In the genomic region with DNA sequence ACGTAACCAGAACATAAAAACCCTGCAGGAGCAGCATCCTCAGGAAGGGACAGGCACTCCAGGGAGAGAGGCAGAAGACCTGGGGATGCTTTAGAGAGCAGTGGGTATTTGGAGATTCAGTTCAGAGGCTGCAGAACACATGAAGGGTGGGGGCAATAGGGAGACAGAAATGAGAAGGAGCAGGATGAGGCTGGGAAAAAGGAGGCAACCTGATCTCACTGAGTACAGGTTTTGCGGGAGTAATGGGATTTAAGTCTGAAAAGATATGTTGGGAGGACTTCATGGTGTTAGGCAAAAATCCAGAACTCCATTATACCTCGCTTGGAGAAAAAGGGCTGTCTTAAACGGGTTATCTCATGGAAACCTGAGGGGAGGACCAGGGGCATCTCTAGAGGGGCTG, we compare ENCODE assay signal across 16 cellular contexts. TPM values are rescaled to one million over a fixed set of nuclear protein-coding genes. Genes with fewer than 3 reads are reported as not detected.
DNase-seq lines count a peak whose midpoint lies in the region; ATAC-seq and TF ChIP-seq lines count a peak whose summit lies in the region.
"Had no signal": no experiment of that assay in that cellular context is flagged by ENCODE, and none has a peak within 500 bp of the region (broad histone marks: within the 10 kb centered on the region; RNA-seq: fewer than 3 reads in every experiment).

No MANE protein-coding gene starts in this region.

- ATAC-seq in activated naive CD8-positive, alpha-beta T cell treated with anti-CD3 and anti-CD28 coated beads, Interleukin-2, amount 50 U/mL, for 24 hours, result no peak
- ATAC-seq in WTC11 (no peak), memory B cell (ENCODE audit: low read depth) (no peak)

- CTCF ChIA-PET in WTC11 (lab: Charles Lee), result interaction anchor here (0.5 to 3.3 kb wide), 22 partner anchors 8 to 512 kb away, joined by 3 to 44 read pairs (median 8); a partner anchor contains a TSS

- no peaks in the 10 kb centered on the region for H3K27me3 Mint-ChIP-seq in activated naive CD8-positive, alpha-beta T cell
- H3K27me3 Mint-ChIP-seq in activated naive CD8-positive, alpha-beta T cell treated with anti-CD3 and anti-CD28 coated beads, Interleukin-2, amount 50 U/mL, for 24 hours, result peaks cover 15% of the 10 kb centered on the region
- H3K27me3 Mint-ChIP-seq in WTC11 (ENCODE audit: low read depth) (peaks cover 36% of the 10 kb centered on the region), memory B cell (no peaks in the 10 kb centered on the region)
- H3K27me3 Mint-ChIP-seq: activated naive CD4-positive, alpha-beta T cell treated with anti-CD3 and anti-CD28 coated beads, Interleukin-2, amount 50 U/mL, for 24 hours had no signal

- no peak overlapping the region for H3K4me2 ChIP-seq in hepatocyte

- H3K4me1 Mint-ChIP-seq in activated naive CD8-positive, alpha-beta T cell (ENCODE audit: low read depth), result peaks cover 39% of the 10 kb centered on the region
- peaks cover 23% of the 10 kb centered on the region for H3K4me1 Mint-ChIP-seq in activated naive CD8-positive, alpha-beta T cell treated with anti-CD3 and anti-CD28 coated beads, Interleukin-2, amount 50 U/mL, for 24 hours
- H3K4me1 Mint-ChIP-seq in WTC11 (peaks cover 20% of the 10 kb centered on the region), memory B cell (peaks cover 34% of the 10 kb centered on the region)

- TF ChIP-seq CTCF in WTC11 (IDR thresholded peaks at IDR 0.05) (no peak), tibial artery (IDR thresholded peaks at IDR 0.05) (no peak), hepatocyte (IDR thresholded peaks at IDR 0.05; ENCODE audit: poor library complexity) (no peak)

- H3K27ac ChIP-seq in tibial artery, result peak overlapping the region; percentile 81 to 89
- H3K27ac ChIP-seq in hepatocyte, result no peak overlapping the region
- H3K27ac ChIP-seq: HL-60 had no signal

- H3K4me3 Mint-ChIP-seq in activated naive CD8-positive, alpha-beta T cell, result peak overlapping the region; percentile 19
- no peak overlapping the region for H3K4me3 Mint-ChIP-seq in activated naive CD8-positive, alpha-beta T cell treated with anti-CD3 and anti-CD28 coated beads, Interleukin-2, amount 50 U/mL, for 24 hours
- peak overlapping the region; percentile 80; the same call in 1 of the 2 replicates for H3K4me3 Mint-ChIP-seq in WTC11
- peak overlapping the region; percentile 3 for H3K4me3 Mint-ChIP-seq in memory B cell

- intact Hi-C loops in tibial artery (cut with DNase I; ENCODE audit: low total_unique reads), result loop anchor here (10.0 kb wide), 1 partner anchor 122 kb away; no protein-coding TSS in a partner anchor

- H3K4me1 ChIP-seq in tibial artery, result peaks cover 0 to 40% (median 14%) of the 10 kb centered on the region in 4 donors
- no peaks in the 10 kb centered on the region for H3K4me1 ChIP-seq in hepatocyte (ENCODE audit: insufficient read depth)

- H3K27me3 ChIP-seq in tibial artery, result no peaks in the 10 kb centered on the region
- H3K27me3 ChIP-seq in hepatocyte, result no peaks in the 10 kb centered on the region

- no peak for DNase-seq in activated naive CD8-positive, alpha-beta T cell treated with anti-CD3 and anti-CD28 coated beads, Interleukin-2, amount 50 U/mL, for 24 hours
- DNase-seq in WTC11 (ENCODE audit: low spot score) (no peak), memory B cell (ENCODE audit: low spot score in 2 of 2) (no peak), tibial artery (no peak), NCI-H1105 treated with DMSO at 0.1 percent for 48 hours (lab: John Stamatoyannopoulos, UW) (no peak), NCI-H146 treated with DMSO at 0.1 percent for 48 hours (lab: John Stamatoyannopoulos, UW; ENCODE audit: unreplicated experiment) (no peak), hepatocyte (ENCODE audit: low spot score) (no peak)
- DNase-seq: activated CD4-positive, alpha-beta T cell treated with anti-CD3 and anti-CD28 coated beads for 1 hour; effector memory CD4-positive, alpha-beta T cell; KBM-7; posterior cingulate gyrus; stimulated activated naive CD4-positive, alpha-beta T cell had no signal

- no peak overlapping the region for H3K27ac Mint-ChIP-seq in activated naive CD8-positive, alpha-beta T cell
- H3K27ac Mint-ChIP-seq in activated naive CD8-positive, alpha-beta T cell treated with anti-CD3 and anti-CD28 coated beads, Interleukin-2, amount 50 U/mL, for 24 hours, result no peak overlapping the region
- H3K27ac Mint-ChIP-seq in WTC11 (no peak overlapping the region), memory B cell (no peak overlapping the region)
- H3K27ac Mint-ChIP-seq: activated naive CD4-positive, alpha-beta T cell treated with anti-CD3 and anti-CD28 coated beads, Interleukin-2, amount 50 U/mL, for 24 hours had no signal

- no peaks in the 10 kb centered on the region for H3K9me2 ChIP-seq in hepatocyte (replicated peaks; ENCODE audit: insufficient read depth)

- H3K4me3 ChIP-seq in tibial artery (no peak overlapping the region), hepatocyte (no peak overlapping the region)

- 80% methylated on average over 4 of the region's 4 CpGs for whole genome bisulfite sequencing in hepatocyte (ENCODE audit: low lambda C conversion rate, missing lambda C conversion rate)

- H3K36me3 ChIP-seq in tibial artery (no peaks in the 10 kb centered on the region), hepatocyte (replicated peaks; ENCODE audit: insufficient read depth, low read depth) (no peaks in the 10 kb centered on the region)
- H3K36me3 ChIP-seq: spleen had no signal

- no peaks in the 10 kb centered on the region for H4K20me1 ChIP-seq in hepatocyte (ENCODE audit: insufficient read depth, poor library complexity, severe bottlenecking)

- H3K9me3 Mint-ChIP-seq in activated naive CD8-positive, alpha-beta T cell (ENCODE audit: low read depth), result no peaks in the 10 kb centered on the region
- H3K9me3 Mint-ChIP-seq in activated naive CD8-positive, alpha-beta T cell treated with anti-CD3 and anti-CD28 coated beads, Interleukin-2, amount 50 U/mL, for 24 hours, result no peaks in the 10 kb centered on the region
- H3K9me3 Mint-ChIP-seq in WTC11 (no peaks in the 10 kb centered on the region), memory B cell (no peaks in the 10 kb centered on the region)
- H3K9me3 Mint-ChIP-seq: activated naive CD4-positive, alpha-beta T cell treated with anti-CD3 and anti-CD28 coated beads, Interleukin-2, amount 50 U/mL, for 24 hours had no signal

- POLR2A ChIA-PET in WTC11 (lab: Charles Lee), result interaction anchor here (1.9 to 2.0 kb wide), 2 partner anchors 22 to 174 kb away, joined by 12 to 15 read pairs; a partner anchor contains a TSS

- no peaks in the 10 kb centered on the region for H3K36me3 Mint-ChIP-seq in activated naive CD8-positive, alpha-beta T cell
- H3K36me3 Mint-ChIP-seq in activated naive CD8-positive, alpha-beta T cell treated with anti-CD3 and anti-CD28 coated beads, Interleukin-2, amount 50 U/mL, for 24 hours (ENCODE audit: low read depth), result no peaks in the 10 kb centered on the region
- no peaks in the 10 kb centered on the region for H3K36me3 Mint-ChIP-seq in WTC11
- H3K36me3 Mint-ChIP-seq in memory B cell, result no peaks in the 10 kb centered on the region
- H3K36me3 Mint-ChIP-seq: activated naive CD4-positive, alpha-beta T cell treated with anti-CD3 and anti-CD28 coated beads, Interleukin-2, amount 50 U/mL, for 24 hours had no signal

- H3K9me3 ChIP-seq in tibial artery (no peaks in the 10 kb centered on the region), hepatocyte (ENCODE audit: low read depth) (no peaks in the 10 kb centered on the region)
- H3K9me3 ChIP-seq: spleen had no signal

- no peaks in the 10 kb centered on the region for H3K79me2 ChIP-seq in hepatocyte

- H2AFZ ChIP-seq in hepatocyte, result no peak overlapping the region

TF ChIP-seq in WTC11, 78 proteins besides CTCF, POLR2A, EP300 and RAD21:
- TF ChIP-seq ZNF121 (CRISPR knock-in tag; IDR thresholded peaks at IDR 0.05), result no peak
- no peak for TF ChIP-seq CBFB (CRISPR knock-in tag; IDR thresholded peaks at IDR 0.05; ENCODE audit: low read depth)
- TF ChIP-seq, protein P1, sequence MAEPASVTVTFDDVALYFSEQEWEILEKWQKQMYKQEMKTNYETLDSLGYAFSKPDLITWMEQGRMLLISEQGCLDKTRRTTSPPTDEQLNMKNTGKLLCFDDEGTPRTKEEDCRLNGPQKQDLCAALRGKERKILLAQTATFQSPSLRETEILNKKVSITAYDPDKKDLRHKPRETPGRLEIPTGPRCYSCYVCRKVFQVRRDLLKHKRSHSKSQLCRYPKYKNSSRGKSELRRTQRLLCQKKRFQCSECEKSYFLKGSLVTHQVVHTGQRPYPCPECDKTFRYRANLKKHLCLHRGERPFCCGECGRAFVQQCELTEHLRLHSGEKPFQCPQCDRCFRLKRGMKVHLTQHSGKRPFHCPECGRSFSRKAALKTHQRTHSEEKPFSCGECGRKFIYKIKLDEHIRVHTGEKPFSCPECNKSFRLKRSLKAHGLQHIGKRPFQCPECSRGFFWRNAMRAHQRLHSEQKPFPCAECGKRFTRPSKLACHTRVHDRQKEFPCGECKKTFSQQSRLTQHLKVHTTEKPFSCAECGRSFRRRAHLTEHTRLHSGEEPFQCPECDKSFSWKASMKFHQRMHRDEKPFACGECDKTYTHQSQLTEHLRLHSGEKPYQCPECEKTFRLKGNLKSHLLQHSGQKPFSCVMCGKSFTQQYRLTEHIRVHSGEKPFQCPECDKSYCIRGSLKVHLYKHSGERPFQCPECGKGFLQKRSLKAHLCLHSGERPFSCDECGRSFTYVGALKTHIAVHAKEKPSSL (CRISPR knock-in tag; conservative IDR thresholded peaks at IDR 0.05), result no peak
- no peak for TF ChIP-seq NR1H2 (CRISPR knock-in tag; IDR thresholded peaks at IDR 0.05)
- no peak for TF ChIP-seq NFE2L1 (CRISPR knock-in tag; IDR thresholded peaks at IDR 0.05)
- no peak for TF ChIP-seq FOXK1 (CRISPR knock-in tag; IDR thresholded peaks at IDR 0.05)
- no peak for TF ChIP-seq SMAD4 (CRISPR knock-in tag; IDR thresholded peaks at IDR 0.05)
- no peak for TF ChIP-seq OVOL2 (CRISPR knock-in tag; IDR thresholded peaks at IDR 0.05; ENCODE audit: borderline replicate concordance)
- TF ChIP-seq, protein P2, sequence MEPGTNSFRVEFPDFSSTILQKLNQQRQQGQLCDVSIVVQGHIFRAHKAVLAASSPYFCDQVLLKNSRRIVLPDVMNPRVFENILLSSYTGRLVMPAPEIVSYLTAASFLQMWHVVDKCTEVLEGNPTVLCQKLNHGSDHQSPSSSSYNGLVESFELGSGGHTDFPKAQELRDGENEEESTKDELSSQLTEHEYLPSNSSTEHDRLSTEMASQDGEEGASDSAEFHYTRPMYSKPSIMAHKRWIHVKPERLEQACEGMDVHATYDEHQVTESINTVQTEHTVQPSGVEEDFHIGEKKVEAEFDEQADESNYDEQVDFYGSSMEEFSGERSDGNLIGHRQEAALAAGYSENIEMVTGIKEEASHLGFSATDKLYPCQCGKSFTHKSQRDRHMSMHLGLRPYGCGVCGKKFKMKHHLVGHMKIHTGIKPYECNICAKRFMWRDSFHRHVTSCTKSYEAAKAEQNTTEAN (CRISPR knock-in tag; IDR thresholded peaks at IDR 0.05), result no peak

RNA-seq across cellular contexts. Expression of a gene that starts 41.3 kb away (rescaled TPM):
- total RNA-seq in WTC11 (2021), result 17.8 to 22.4 TPM (median 20.3 TPM) in 3 replicates
- total RNA-seq in hepatocyte, result 10.5 and 14.5 TPM in 2 replicates
- polyA plus RNA-seq in hepatocyte, result 9.5 and 16.4 TPM in 2 replicates
